29 cellular contexts compared by ENCODE assay signal in the genomic region with DNA sequence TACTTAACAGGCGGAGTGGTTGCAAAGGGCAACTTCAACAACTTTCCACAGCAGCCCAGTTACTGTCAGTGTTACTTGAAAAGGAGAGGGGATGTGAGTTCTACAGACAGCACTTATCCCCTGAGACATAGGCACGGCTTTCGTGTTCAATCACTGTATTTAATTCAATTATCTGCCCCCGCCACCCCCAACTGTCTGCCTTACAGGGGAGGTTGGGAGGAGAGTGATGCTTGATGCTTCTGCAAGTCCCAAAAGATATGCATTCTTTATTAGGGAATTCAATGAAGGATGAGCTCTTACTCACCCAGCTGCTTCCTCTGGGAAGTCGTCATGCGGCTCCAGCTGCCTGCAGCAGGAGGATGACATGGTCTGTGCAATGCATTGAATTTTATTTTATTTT.
"Had no signal": no experiment of that assay in that cellular context is flagged by ENCODE, and none has a peak within 500 bp of the region (broad histone marks: within the 10 kb centered on the region; RNA-seq: fewer than 3 reads in every experiment).

No MANE protein-coding gene starts in this region.

- H3K36me3 ChIP-seq: breast epithelium, esophagus squamous epithelium, pancreas, prostate gland, right atrium auricular region, upper lobe of left lung, vagina had no signal

- H3K36me3 Mint-ChIP-seq: activated naive CD4-positive, alpha-beta T cell treated with anti-CD3 and anti-CD28 coated beads, Interleukin-2, amount 50 U/mL, for 72 hours; naive B cell; stimulated activated memory B cell treated with anti-CD40 and anti-IgM and Interleukin-4, amounts not matched to agents 10 μg/mL and 1 μg/mL and 100 μg/mL, for 72 hours had no signal

- H3K27me3 ChIP-seq: breast epithelium, esophagus squamous epithelium, pancreas, right atrium auricular region, upper lobe of left lung, vagina had no signal

- H3K27ac ChIP-seq: breast epithelium, epithelial cell of prostate, esophagus squamous epithelium, pancreas, prostate gland, right atrium auricular region, upper lobe of left lung, vagina had no signal

- H3K4me3 ChIP-seq: breast epithelium, esophagus squamous epithelium, pancreas, prostate gland, right atrium auricular region, smooth muscle cell, upper lobe of left lung, vagina had no signal

- ATAC-seq: activated naive CD4-positive, alpha-beta T cell treated with anti-CD3 and anti-CD28 coated beads, Interleukin-2, amount 50 U/mL, for 72 hours; activated T-cell treated with anti-CD3 and anti-CD28 coated beads, Interleukin-2, amount 50 U/mL, for 72 hours; left cardiac atrium; left ventricle myocardium superior; pancreas; stimulated activated memory B cell treated with anti-CD40 and anti-IgM and Interleukin-4, amounts not matched to agents 10 μg/mL and 1 μg/mL and 100 μg/mL, for 72 hours; stimulated activated naive CD8-positive, alpha-beta T cell treated with anti-CD3 and anti-CD28 coated beads, Interleukin-15, amount 100 ng/mL, for 72 hours had no signal

- H3K4me1 Mint-ChIP-seq: naive B cell; stimulated activated memory B cell treated with anti-CD40 and anti-IgM and Interleukin-4, amounts not matched to agents 10 μg/mL and 1 μg/mL and 100 μg/mL, for 72 hours; stimulated activated naive CD8-positive, alpha-beta T cell treated with anti-CD3 and anti-CD28 coated beads, Interleukin-15, amount 100 ng/mL, for 72 hours had no signal

- H3K27ac Mint-ChIP-seq: activated naive CD4-positive, alpha-beta T cell treated with anti-CD3 and anti-CD28 coated beads, Interleukin-2, amount 50 U/mL, for 72 hours; activated T-cell treated with anti-CD3 and anti-CD28 coated beads, Interleukin-2, amount 50 U/mL, for 72 hours; naive B cell; stimulated activated memory B cell treated with anti-CD40 and anti-IgM and Interleukin-4, amounts not matched to agents 10 μg/mL and 1 μg/mL and 100 μg/mL, for 72 hours; stimulated activated naive CD8-positive, alpha-beta T cell treated with anti-CD3 and anti-CD28 coated beads, Interleukin-15, amount 100 ng/mL, for 72 hours had no signal

- H3K4me1 ChIP-seq: breast epithelium, esophagus squamous epithelium, pancreas, prostate gland, right atrium auricular region, upper lobe of left lung, vagina had no signal

- H3K27me3 Mint-ChIP-seq: stimulated activated memory B cell treated with anti-CD40 and anti-IgM and Interleukin-4, amounts not matched to agents 10 μg/mL and 1 μg/mL and 100 μg/mL, for 72 hours; stimulated activated naive CD8-positive, alpha-beta T cell treated with anti-CD3 and anti-CD28 coated beads, Interleukin-15, amount 100 ng/mL, for 72 hours had no signal

- DNase-seq: activated CD4-positive, alpha-beta T cell treated with anti-CD3 and anti-CD28 coated beads for 4 hours; activated CD4-positive, alpha-beta T cell treated with anti-CD3 and anti-CD28 coated beads, Interleukin-2, amount 50 U/mL, for 4 hours; activated CD4-positive, CD25-positive, alpha-beta regulatory T cell; activated naive CD4-positive, alpha-beta T cell; activated T-cell treated with anti-CD3 and anti-CD28 coated beads for 4 hours; activated T-cell treated with anti-CD3 and anti-CD28 coated beads, Interleukin-2, amount 50 U/mL, for 72 hours; dermis blood vessel endothelial cell; effector CD8-positive, alpha-beta T cell; esophagus squamous epithelium; foreskin melanocyte; hippocampal formation; left cardiac atrium; left ventricle myocardium superior; naive B cell; pancreas; stimulated activated CD4-positive, alpha-beta T cell treated with anti-CD3 and anti-CD28 coated beads, Interleukin-1b, Interleukin-23, amount 100 ng/mL, for 48 hours; stimulated activated CD4-positive, alpha-beta T cell treated with anti-CD3 and anti-CD28 coated beads, Interleukin-4, amount 100 ng/mL, for 4 hours; stimulated activated CD8-positive, alpha-beta memory T cell treated with anti-CD3 and anti-CD28 coated beads, Interleukin-4, amount 100 ng/mL, for 48 hours; stimulated activated naive CD8-positive, alpha-beta T cell treated with anti-CD3 and anti-CD28 coated beads, Interleukin-15, amount 100 ng/mL, for 72 hours; substantia nigra; upper lobe of left lung had no signal

- H3K9me3 ChIP-seq: breast epithelium, pancreas, prostate gland, right atrium auricular region, upper lobe of left lung, vagina had no signal

- H3K4me3 Mint-ChIP-seq: activated T-cell treated with anti-CD3 and anti-CD28 coated beads, Interleukin-2, amount 50 U/mL, for 72 hours; naive B cell; stimulated activated memory B cell treated with anti-CD40 and anti-IgM and Interleukin-4, amounts not matched to agents 10 μg/mL and 1 μg/mL and 100 μg/mL, for 72 hours; stimulated activated naive CD8-positive, alpha-beta T cell treated with anti-CD3 and anti-CD28 coated beads, Interleukin-15, amount 100 ng/mL, for 72 hours had no signal
